ENCODE assay signal across 25 cellular contexts in the genomic region with DNA sequence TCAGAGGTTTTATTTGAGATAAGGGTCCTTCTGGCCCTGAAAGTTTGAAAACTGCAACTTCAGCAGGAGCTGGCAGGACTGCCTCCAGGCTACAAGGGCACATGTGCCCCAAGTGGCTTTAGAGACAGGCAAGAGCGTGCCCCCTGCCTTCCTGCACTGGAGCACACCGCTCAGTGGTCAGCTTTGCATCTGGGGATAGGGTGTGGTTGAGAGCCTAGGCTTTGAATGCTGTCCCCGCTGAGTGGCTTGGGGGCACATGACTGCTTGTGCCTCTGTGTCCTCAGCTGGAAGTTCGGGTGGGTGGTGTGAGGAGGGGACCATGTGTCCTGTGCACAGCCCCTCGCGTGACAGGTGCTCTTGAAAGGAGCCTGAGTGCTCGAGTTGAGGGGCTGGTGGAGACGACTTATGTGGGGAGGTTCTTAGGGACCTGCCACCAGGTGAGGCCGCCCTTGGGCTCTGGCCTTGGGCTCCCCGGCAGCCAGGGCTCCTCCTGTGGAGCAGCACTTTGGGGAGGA. TPM values are rescaled to one million over a fixed set of nuclear protein-coding genes. Genes with fewer than 3 reads are reported as not detected.
DNase-seq lines count a peak whose midpoint lies in the region; ATAC-seq, FAIRE-seq and TF ChIP-seq lines count a peak whose summit lies in the region.
"Had no signal": no experiment of that assay in that cellular context is flagged by ENCODE, and none has a peak within 500 bp of the region (broad histone marks: within the 10 kb centered on the region; RNA-seq: fewer than 3 reads in every experiment).

No MANE protein-coding gene starts in this region.

- TF ChIP-seq RAD21 in A549 (conservative IDR thresholded peaks at IDR 0.05 in 1 of 2, IDR thresholded peaks at IDR 0.05 in 1 of 2) = no peak

- ATAC-seq in A549 (peak in 1 of 2 experiments; percentile 8; a peak in 2 of 6 replicates), left colon (peak; percentile 50)
- no peak for ATAC-seq in activated naive CD4-positive, alpha-beta T cell treated with anti-CD3 and anti-CD28 coated beads, Interleukin-2, amount 50 U/mL, for 72 hours

- peaks cover 32% of the 10 kb centered on the region for H3K4me1 ChIP-seq in A549
- H3K4me1 ChIP-seq in HUES64 (ENCODE audit: insufficient read depth, low read length) = no peaks in the 10 kb centered on the region
- no peaks in the 10 kb centered on the region for H3K4me1 ChIP-seq in neural progenitor cell
- no peaks in the 10 kb centered on the region for H3K4me1 ChIP-seq in A673 (ENCODE audit: insufficient read depth, low read length, poor library complexity, severe bottlenecking)
- H3K4me1 ChIP-seq: BE2C had no signal

- no peak overlapping the region for H3K9ac ChIP-seq in HUES64 (ENCODE audit: low read depth, low read length)
- H3K9ac ChIP-seq in neural progenitor cell = peak overlapping the region; percentile 42

- TF ChIP-seq POLR2A in A549 (IDR thresholded peaks at IDR 0.05; ENCODE audit: low read length) = no peak

- H3K79me2 ChIP-seq in neural progenitor cell (ENCODE audit: low read depth) = no peaks in the 10 kb centered on the region

- intact Hi-C loops in left colon (cut with DNase I, micrococcal nuclease) (no loop called here), A673 (cut with micrococcal nuclease; ENCODE audit: unreplicated experiment) (no loop called here)

- H3K27me3 ChIP-seq in HUES64 (ENCODE audit: insufficient read depth, low read length) (no peaks in the 10 kb centered on the region), neural progenitor cell (no peaks in the 10 kb centered on the region), A673 (replicated peaks; ENCODE audit: insufficient read depth, low read depth, low read length, poor library complexity) (no peaks in the 10 kb centered on the region)
- H3K27me3 ChIP-seq: BE2C had no signal

- H3F3A ChIP-seq in neural progenitor cell (ENCODE audit: low read depth) = no peaks in the 10 kb centered on the region

- DNase-seq in A549 (ENCODE audit: low read depth in 1 of 2, low spot score in 1 of 2) = no peak
- no peak for DNase-seq in left colon
- no peak for DNase-seq in neural progenitor cell (ENCODE audit: low spot score)
- no peak for DNase-seq in GF-D8 (lab: John Stamatoyannopoulos, UW)
- DNase-seq in activated naive CD4-positive, alpha-beta T cell treated with anti-CD3 and anti-CD28 coated beads, Interleukin-2, amount 50 U/mL, for 72 hours (ENCODE audit: low spot score in 2 of 2) = no peak
- no peak for DNase-seq in A673 (ENCODE audit: low spot score)
- no peak for DNase-seq in RPMI8226
- DNase-seq: activated CD4-positive, alpha-beta T cell treated with anti-CD3 and anti-CD28 coated beads for 48 hours; activated naive CD8-positive, alpha-beta T cell treated with anti-CD3 and anti-CD28 coated beads, Interleukin-2, amount 10 ng/mL, durations not matched to agents 7 days and 5 days; BE2C; COR-L47; effector CD4-positive, alpha-beta T cell; IMR-90; NCI-H2081 treated with DMSO at 0.1 percent for 48 hours; NCI-H446; SIG-M5; stimulated activated CD4-positive, alpha-beta T cell treated with anti-CD3 and anti-CD28 coated beads, Interleukin-2, amount 100 ng/mL, for 48 hours; stimulated activated naive CD4-positive, alpha-beta T cell treated with Interleukin-2 at 50 U/mL for 16 hours; T-helper 1 cell; trophoblast cell had no signal

- no peak for TF ChIP-seq EP300 in A549 (IDR thresholded peaks at IDR 0.05)

- no peak overlapping the region for H3K4me3 Mint-ChIP-seq in neural progenitor cell
- H3K4me3 Mint-ChIP-seq: activated naive CD8-positive, alpha-beta T cell treated with anti-CD3 and anti-CD28 coated beads, Interleukin-2, amount 10 ng/mL, durations not matched to agents 7 days and 5 days had no signal

- peaks cover 1% of the 10 kb centered on the region for H3K4me1 Mint-ChIP-seq in neural progenitor cell

- H3K4me2 ChIP-seq in A549 (peak overlapping the region; percentile 41), neural progenitor cell (no peak overlapping the region)
- H3K4me2 ChIP-seq: smooth muscle cell had no signal

- WGBS in A549 (ENCODE audit: missing lambda C conversion rate) = 70% methylated on average over 10 of the region's 10 CpGs
- 93% methylated on average over 10 of the region's 10 CpGs for WGBS in HUES64

- no peak overlapping the region for H2AFZ ChIP-seq in neural progenitor cell (replicated peaks)

- peaks cover 4% of the 10 kb centered on the region for H3K27me3 Mint-ChIP-seq in neural progenitor cell (ENCODE audit: insufficient read depth, low read depth)
- H3K27me3 Mint-ChIP-seq: activated naive CD8-positive, alpha-beta T cell treated with anti-CD3 and anti-CD28 coated beads, Interleukin-2, amount 10 ng/mL, durations not matched to agents 7 days and 5 days had no signal

- H3K9me3 ChIP-seq in A549 (no peaks in the 10 kb centered on the region), HUES64 (ENCODE audit: insufficient read depth, low read depth, low read length) (no peaks in the 10 kb centered on the region), neural progenitor cell (ENCODE audit: low read depth) (no peaks in the 10 kb centered on the region), A673 (ENCODE audit: low read depth, low read length, poor library complexity, severe bottlenecking) (no peaks in the 10 kb centered on the region)
- H3K9me3 ChIP-seq: BE2C had no signal

- no peak for FAIRE-seq in A549 (lab: Jason Lieb, UNC)
- FAIRE-seq: A204.1, frontal cortex, islet of Langerhans had no signal

- TF ChIP-seq CTCF in A549 (IDR thresholded peaks at IDR 0.05) = no peak
- TF ChIP-seq CTCF in neural progenitor cell (IDR thresholded peaks at IDR 0.05) = no peak
- TF ChIP-seq CTCF in A673 (conservative IDR thresholded peaks at IDR 0.05; ENCODE audit: low read depth, low read length) = no peak

- H3K27ac Mint-ChIP-seq in neural progenitor cell = no peak overlapping the region
- H3K27ac Mint-ChIP-seq in activated naive CD4-positive, alpha-beta T cell treated with anti-CD3 and anti-CD28 coated beads, Interleukin-2, amount 50 U/mL, for 72 hours = peak overlapping the region in 1 of 2 donors; percentile 9
- H3K27ac Mint-ChIP-seq: activated naive CD8-positive, alpha-beta T cell treated with anti-CD3 and anti-CD28 coated beads, Interleukin-2, amount 10 ng/mL, durations not matched to agents 7 days and 5 days had no signal

- H3K27ac ChIP-seq in A549 = peak overlapping the region; percentile 64 to 82
- 0 out of 2 replicates have a peak overlapping the region, but pooled peaks have one; percentile 6 for H3K27ac ChIP-seq in HUES64 (ENCODE audit: low read depth, low read length)
- H3K27ac ChIP-seq in neural progenitor cell = no peak overlapping the region
- H3K27ac ChIP-seq in A673 (ENCODE audit: low read depth, low read length, poor library complexity, severe bottlenecking) = no peak overlapping the region

- H3K4me3 ChIP-seq in A549 = no peak overlapping the region
- no peak overlapping the region for H3K4me3 ChIP-seq in HUES64 (ENCODE audit: low read length)
- H3K4me3 ChIP-seq in neural progenitor cell = no peak overlapping the region
- no peak overlapping the region for H3K4me3 ChIP-seq in A673 (ENCODE audit: low read depth, low read length, poor library complexity, severe bottlenecking)
- H3K4me3 ChIP-seq: smooth muscle cell had no signal

- POLR2A ChIA-PET in A549 (lab: Yijun Ruan, JAX) = no interaction called here
- POLR2A ChIA-PET in A673 (lab: Charles Lee; ENCODE audit: low non-redundant PET) = no interaction called here

- H4K20me1 ChIP-seq in neural progenitor cell (ENCODE audit: low read depth) = peaks cover 3% of the 10 kb centered on the region

- H3K36me3 ChIP-seq in HUES64 (ENCODE audit: insufficient read depth, low read length) = peaks cover 57% of the 10 kb centered on the region
- no peaks in the 10 kb centered on the region for H3K36me3 ChIP-seq in neural progenitor cell
- H3K36me3 ChIP-seq in A673 (ENCODE audit: insufficient read depth, low read length, poor library complexity, severe bottlenecking) = peaks cover 7% of the 10 kb centered on the region

- peaks cover 5% of the 10 kb centered on the region for H3K36me3 Mint-ChIP-seq in neural progenitor cell
- H3K36me3 Mint-ChIP-seq in activated naive CD4-positive, alpha-beta T cell treated with anti-CD3 and anti-CD28 coated beads, Interleukin-2, amount 50 U/mL, for 72 hours = peaks cover 7% of the 10 kb centered on the region in 2 donors

- CTCF ChIA-PET in A549 (lab: Yijun Ruan, JAX) = interaction anchor here (1.1 to 1.8 kb wide), 2 partner anchors 19 to 24 kb away, joined by 3 to 4 read pairs; no protein-coding TSS in a partner anchor
- CTCF ChIA-PET in A673 (lab: Charles Lee) = no interaction called here

- BruUV-seq in A673 (replicated peaks; lab: Mats Ljungman, UMichigan) = no TSS peak

- peaks cover 2% of the 10 kb centered on the region for H3K9me3 Mint-ChIP-seq in neural progenitor cell
- no peaks in the 10 kb centered on the region for H3K9me3 Mint-ChIP-seq in activated naive CD4-positive, alpha-beta T cell treated with anti-CD3 and anti-CD28 coated beads, Interleukin-2, amount 50 U/mL, for 72 hours
- H3K9me3 Mint-ChIP-seq: activated naive CD8-positive, alpha-beta T cell treated with anti-CD3 and anti-CD28 coated beads, Interleukin-2, amount 10 ng/mL, durations not matched to agents 7 days and 5 days had no signal

RNA-seq across cellular contexts. Expression of a gene that starts 29.8 kb away (rescaled TPM):
- polyA plus RNA-seq in A549 (2011; rRNA removed) = 4.3 and 8.2 TPM in 2 replicates
- polyA plus RNA-seq in A549 (2012; cell fraction: cytosol; rRNA removed) = 13.8 and 18.5 TPM in 2 replicates
- polyA plus RNA-seq in A549 (2012; cell fraction: nucleus; rRNA removed) = 34.4 and 34.6 TPM in 2 replicates
- polyA plus RNA-seq in A549 (2017; fragmentation: RNase III; extraction: RNeasy Plus Mini Kit Qiagen cat#74134 plus additional on column Dnase treatment) = 28.2 to 30.6 TPM (median 29.9 TPM) in 3 replicates
- 10.7 and 16.5 TPM in 2 replicates for polyA minus RNA-seq in A549 (2011; rRNA and poly(A)+ RNA removed)
- polyA plus RNA-seq in HUES64 (2013, experiment 1 of 2) = 37.3 TPM
- 40.3 TPM for polyA plus RNA-seq in HUES64 (2013, experiment 2 of 2)
- total RNA-seq in left colon = 10 to 100 TPM; 71.9 to 84.6 TPM
- 17.5 and 22.4 TPM in 2 replicates for total RNA-seq in neural progenitor cell (ENCODE audit: low replicate concordance)
- total RNA-seq in activated naive CD4-positive, alpha-beta T cell treated with anti-CD3 and anti-CD28 coated beads, Interleukin-2, amount 50 U/mL, for 72 hours = 10 to 100 TPM; 46.9 to 76.4 TPM
- total RNA-seq in A673 (2021) = 54.6 and 61.4 TPM in 2 replicates

RNA-seq across cellular contexts. Expression of a gene that starts 38.9 kb away (rescaled TPM):
- polyA plus RNA-seq in A549 (2011; rRNA removed) (15.5 and 16.8 TPM in 2 replicates), A549 (2017; fragmentation: RNase III; extraction: RNeasy Plus Mini Kit Qiagen cat#74134 plus additional on column Dnase treatment) (21.8 to 24.4 TPM (median 22.9 TPM) in 3 replicates)
- polyA plus RNA-seq in A549 (2012; cell fraction: cytosol; rRNA removed) = 44.8 and 55.5 TPM in 2 replicates
- 46.9 and 65.7 TPM in 2 replicates for polyA plus RNA-seq in A549 (2012; cell fraction: nucleus; rRNA removed)
- polyA minus RNA-seq in A549 (2011; rRNA and poly(A)+ RNA removed) = 3.5 and 5.3 TPM in 2 replicates
- polyA plus RNA-seq in HUES64 (2013, experiment 1 of 2) = 32.0 TPM
- 26.4 TPM for polyA plus RNA-seq in HUES64 (2013, experiment 2 of 2)
- total RNA-seq in left colon (10 to 100 TPM; 43.0 to 43.8 TPM), neural progenitor cell (ENCODE audit: low replicate concordance) (10.9 and 39.3 TPM in 2 replicates), A673 (2021) (29.7 and 33.8 TPM in 2 replicates)
- 10 to 100 TPM; 20.7 to 42.8 TPM for total RNA-seq in activated naive CD4-positive, alpha-beta T cell treated with anti-CD3 and anti-CD28 coated beads, Interleukin-2, amount 50 U/mL, for 72 hours

RNA-seq across cellular contexts. Expression of a gene that starts 39.8 kb away (rescaled TPM):
- polyA plus RNA-seq in A549 (2011; rRNA removed) (10.0 and 10.2 TPM in 2 replicates), A549 (2017; fragmentation: RNase III; extraction: RNeasy Plus Mini Kit Qiagen cat#74134 plus additional on column Dnase treatment) (33.2 to 36.6 TPM (median 34.1 TPM) in 3 replicates)
- 52.3 and 75.7 TPM in 2 replicates for polyA plus RNA-seq in A549 (2012; cell fraction: cytosol; rRNA removed)
- polyA plus RNA-seq in A549 (2012; cell fraction: nucleus; rRNA removed) = 126 and 212 TPM in 2 replicates
- polyA minus RNA-seq in A549 (2011; rRNA and poly(A)+ RNA removed) = 6.7 and 10.2 TPM in 2 replicates
- 30.4 TPM for polyA plus RNA-seq in HUES64 (2013, experiment 1 of 2)
- polyA plus RNA-seq in HUES64 (2013, experiment 2 of 2) = 28.3 TPM
- total RNA-seq in left colon (10 to 100 TPM; 17.1 to 19.6 TPM), neural progenitor cell (ENCODE audit: low replicate concordance) (0.97 and 11.9 TPM in 2 replicates), A673 (2021) (36.3 and 36.5 TPM in 2 replicates)
- 10 to 100 TPM; 12.5 to 33.4 TPM for total RNA-seq in activated naive CD4-positive, alpha-beta T cell treated with anti-CD3 and anti-CD28 coated beads, Interleukin-2, amount 50 U/mL, for 72 hours

Comparison
In these comparisons a context has a peak if more than half of its experiments do, and no peak if none do; other contexts are left out.
1. H3K27ac ChIP-seq: peak in A549 (2 of 2) and HUES64 (single experiment); none in neural progenitor cell (single experiment) and A673 (single experiment).